ENCODE assay signal across 8 cellular contexts in the genomic region with DNA sequence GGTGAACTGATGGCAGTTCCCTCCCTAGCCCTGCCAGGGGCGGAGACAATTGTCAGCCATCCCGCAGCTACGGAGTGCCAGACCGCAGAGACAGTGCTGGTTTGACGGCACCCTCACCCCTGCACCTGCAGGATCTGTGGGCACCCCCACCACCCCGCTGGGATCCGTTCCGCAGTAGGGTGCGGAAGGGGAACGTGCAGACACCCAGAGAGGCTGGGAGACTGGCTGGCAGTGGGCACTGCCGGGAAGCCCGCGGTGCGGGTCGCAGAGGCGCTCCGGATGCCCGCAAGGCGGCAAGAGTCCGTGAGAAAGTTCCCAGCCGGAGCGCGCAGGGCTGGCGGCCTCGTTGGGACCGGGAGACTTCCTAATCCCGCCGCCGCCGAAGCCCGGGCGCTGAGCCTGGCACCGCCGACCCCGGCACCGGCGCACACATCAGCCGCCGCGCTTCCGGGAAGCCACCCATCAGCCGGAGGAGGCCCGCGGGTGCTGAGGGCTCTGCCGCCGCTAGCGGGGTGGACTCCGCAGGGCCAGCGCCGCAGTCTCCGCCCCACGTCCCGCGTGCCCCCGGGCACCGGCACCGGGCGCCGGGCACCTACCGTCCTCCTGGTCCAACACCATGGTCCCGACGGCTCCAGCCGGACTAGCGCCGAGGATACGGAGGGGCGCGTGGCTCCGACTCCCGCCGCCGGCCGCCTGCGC. TPM values are rescaled to one million over a fixed set of nuclear protein-coding genes. Genes with fewer than 3 reads are reported as not detected.
DNase-seq lines count a peak whose midpoint lies in the region; ATAC-seq and TF ChIP-seq lines count a peak whose summit lies in the region.

No MANE protein-coding gene starts in this region.

- H3K27ac Mint-ChIP-seq in chondrocyte (ENCODE audit: unreplicated experiment) (no peak overlapping the region), mesothelial cell of epicardium (no peak overlapping the region)

- peak; percentile 83 for DNase-seq in 8988T
- DNase-seq in HL-60 (ENCODE audit: low read depth in 1 of 2, low spot score in 1 of 2) = no peak
- peak; percentile 81 for DNase-seq in chondrocyte (ENCODE audit: low spot score)
- peak; percentile 29 to 56 for DNase-seq in mesothelial cell of epicardium (ENCODE audit: low spot score in 2 of 2, unreplicated experiment in 2 of 2)
- DNase-seq in upper lobe of left lung = peak; percentile 20 to 87

- peak overlapping the region; percentile 41 for H3K4me3 Mint-ChIP-seq in chondrocyte (ENCODE audit: unreplicated experiment)
- H3K4me3 Mint-ChIP-seq in mesothelial cell of epicardium = peak overlapping the region; percentile 43

- TF ChIP-seq POLR2A in upper lobe of left lung (IDR thresholded peaks at IDR 0.05) = no peak

- peak in 1 of 2 donors; percentile 16 for ATAC-seq in upper lobe of left lung (ENCODE audit: low FRiP score in 2 of 2)
- ATAC-seq in HG02588 (IDR thresholded peaks at IDR 0.05; ENCODE audit: unreplicated experiment) = no peak
- no peak for ATAC-seq in GM21390 (IDR thresholded peaks at IDR 0.05; ENCODE audit: unreplicated experiment)
- ATAC-seq in GM21717 (IDR thresholded peaks at IDR 0.05; ENCODE audit: unreplicated experiment) = no peak

- H3K27ac ChIP-seq in HL-60 (replicated peaks) = no peak overlapping the region
- no peak overlapping the region for H3K27ac ChIP-seq in upper lobe of left lung

- no peaks in the 10 kb centered on the region for H3K36me3 Mint-ChIP-seq in chondrocyte (ENCODE audit: low read depth)
- no peaks in the 10 kb centered on the region for H3K36me3 Mint-ChIP-seq in mesothelial cell of epicardium

- H3K36me3 ChIP-seq in upper lobe of left lung = no peaks in the 10 kb centered on the region

- WGBS in upper lobe of left lung, 2 donors = 0 to 5% methylated on average over 19 to 23 of the region's 74 CpGs

- peak overlapping the region; percentile 11; the same call in 1 of the 2 replicates for H3K4me3 ChIP-seq in HL-60 (replicated peaks; ENCODE audit: insufficient read depth, low read length)
- peak overlapping the region in 3 of 4 donors; percentile 39 to 53 (median 45) for H3K4me3 ChIP-seq in upper lobe of left lung

- H3K4me1 ChIP-seq in upper lobe of left lung = peaks cover 13 to 28% (median 23%) of the 10 kb centered on the region in 4 donors

- H3K4me1 Mint-ChIP-seq in chondrocyte (ENCODE audit: low read depth) (peaks cover 11% of the 10 kb centered on the region), mesothelial cell of epicardium (peaks cover 17% of the 10 kb centered on the region)

- H3K9me3 Mint-ChIP-seq in chondrocyte (ENCODE audit: low read depth) (no peaks in the 10 kb centered on the region), mesothelial cell of epicardium (no peaks in the 10 kb centered on the region)

- H3K27me3 Mint-ChIP-seq in chondrocyte (ENCODE audit: low read depth) (peaks cover 60% of the 10 kb centered on the region), mesothelial cell of epicardium (ENCODE audit: low read depth) (peaks cover 89% of the 10 kb centered on the region)

- H3K27me3 ChIP-seq in HL-60 (ENCODE audit: insufficient read depth, poor library complexity, severe bottlenecking) = peaks cover 56% of the 10 kb centered on the region
- peaks cover 0 to 51% (median 12%) of the 10 kb centered on the region in 4 donors for H3K27me3 ChIP-seq in upper lobe of left lung

- H3K9me3 ChIP-seq in upper lobe of left lung = no peaks in the 10 kb centered on the region

- no peak for TF ChIP-seq CTCF in HL-60 (IDR thresholded peaks at IDR 0.05; ENCODE audit: insufficient read depth, low read length)
- peak; percentile 21 for TF ChIP-seq CTCF in chondrocyte (IDR thresholded peaks at IDR 0.05)
- TF ChIP-seq CTCF in mesothelial cell of epicardium (IDR thresholded peaks at IDR 0.05; ENCODE audit: unreplicated experiment) = no peak
- no peak for TF ChIP-seq CTCF in upper lobe of left lung (IDR thresholded peaks at IDR 0.05)

- TF ChIP-seq EP300 in upper lobe of left lung (IDR thresholded peaks at IDR 0.05) = no peak

RNA-seq across cellular contexts. Expression of a gene that starts 4.3 kb away (rescaled TPM):
- total RNA-seq in chondrocyte = not detected in 3 replicates
- 2.5 to 4.1 TPM (median 3.2 TPM) in 3 replicates for total RNA-seq in mesothelial cell of epicardium
- total RNA-seq in upper lobe of left lung = 1 to 10 TPM in 1 of 6 donors, under 1 TPM in 1, not detected in 4; 0.79 to 2.1 TPM

Comparison
In these comparisons a context has a peak if more than half of its experiments do, and no peak if none do; other contexts are left out.
1. DNase-seq: peak in 8988T (single experiment), chondrocyte (single experiment), mesothelial cell of epicardium (2 of 2) and upper lobe of left lung (2 of 2); none in HL-60 (0 of 2).